Comparison of ENCODE assay signal across 11 cellular contexts in genomic region chr6:122669418-122669817, GRCh38. TPM values are rescaled to one million over a fixed set of nuclear protein-coding genes. Genes with fewer than 3 reads are reported as not detected.
"Had no signal": no experiment of that assay in that cellular context is flagged by ENCODE, and none has a peak within 500 bp of the region (broad histone marks: within the 10 kb centered on the region; RNA-seq: fewer than 3 reads in every experiment).

No MANE protein-coding gene starts in this region.

- H3K27ac ChIP-seq: GM23248 had no signal

- H3K9me3 ChIP-seq: HAP-1 had no signal

- FAIRE-seq: H1, H54 had no signal

- H3K9me3 Mint-ChIP-seq: GM23338, H9, HFFc6 had no signal

- H3K4me1 Mint-ChIP-seq: H9 had no signal

- H3K4me1 ChIP-seq: HAP-1 had no signal

- ATAC-seq: GM23338, HCT116 had no signal

- H3K36me3 ChIP-seq: HAP-1 had no signal

- H3K9ac ChIP-seq: GM23248 had no signal

- H2AFZ ChIP-seq: GM23248, GM23338 had no signal

- H3K4me3 ChIP-seq: GM23248, GM23338, HAP-1 had no signal

- H3K27ac Mint-ChIP-seq: GM23338, H9, HFFc6 had no signal

- DNase-seq: GM23248, GOT3, H7, H9, HCEC 1CT, HFFc6 had no signal

- H3K4me3 Mint-ChIP-seq: GM23338, H9, HFFc6 had no signal

- H3K4me2 ChIP-seq: GM23338 had no signal

RNA-seq across cellular contexts. Expression of gene PKIB, which starts 59.2 kb away (rescaled TPM):
- total RNA-seq: GM23248 had no signal
